In the genomic region with DNA sequence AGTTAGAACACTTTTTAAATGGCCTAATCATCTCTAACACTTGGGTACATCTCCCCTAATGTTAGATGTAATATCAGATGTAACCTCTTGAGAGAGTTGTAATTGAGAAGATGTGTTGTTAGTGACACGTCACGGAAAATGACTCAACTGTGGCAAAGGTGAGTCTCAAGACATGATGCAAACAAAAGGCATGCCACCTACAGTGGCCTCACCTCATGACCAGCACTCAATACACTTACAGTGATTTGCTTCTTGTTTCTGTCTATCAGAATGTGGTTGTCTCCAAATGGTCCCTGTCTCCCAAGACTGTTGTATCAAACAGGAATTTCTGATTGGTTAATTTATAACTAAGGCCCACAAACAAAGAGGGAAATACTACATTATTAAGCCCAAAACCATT, we compare ENCODE assay signal across 25 cellular contexts.
DNase-seq lines count a peak whose midpoint lies in the region; ATAC-seq and TF ChIP-seq lines count a peak whose summit lies in the region.
"Had no signal": no experiment of that assay in that cellular context is flagged by ENCODE, and none has a peak within 500 bp of the region (broad histone marks: within the 10 kb centered on the region; RNA-seq: fewer than 3 reads in every experiment).

No MANE protein-coding gene starts in this region.

- H3K4me1 ChIP-seq in left lung (no peaks in the 10 kb centered on the region), ascending aorta (no peaks in the 10 kb centered on the region)
- H3K4me1 ChIP-seq: pancreas, transverse colon had no signal

- intact Hi-C loops in left lung (cut with DNase I) = no loop called here
- intact Hi-C loops in ascending aorta (cut with DNase I) = no loop called here

- H3K27me3 ChIP-seq in left lung (no peaks in the 10 kb centered on the region), ascending aorta (no peaks in the 10 kb centered on the region)
- H3K27me3 ChIP-seq: pancreas, SJSA1, transverse colon had no signal

- TF ChIP-seq CTCF in choroid plexus epithelial cell (conservative IDR thresholded peaks at IDR 0.05; ENCODE audit: low read depth, low read length) (no peak), left lung (IDR thresholded peaks at IDR 0.05) (no peak), ascending aorta (IDR thresholded peaks at IDR 0.05) (no peak)

- ATAC-seq in left lung (peak; percentile 37), HG03135 (IDR thresholded peaks at IDR 0.05; ENCODE audit: unreplicated experiment) (no peak)
- ATAC-seq: left cardiac atrium, natural killer cell, pancreas, T-helper 17 cell had no signal

- H3K27ac ChIP-seq in left lung (no peak overlapping the region), ascending aorta (no peak overlapping the region)
- H3K27ac ChIP-seq: pancreas, SJSA1, transverse colon, WERI-Rb-1 had no signal

- H3K9me3 ChIP-seq in left lung (no peaks in the 10 kb centered on the region), ascending aorta (no peaks in the 10 kb centered on the region)
- H3K9me3 ChIP-seq: pancreas, SJSA1, transverse colon had no signal

- DNase-seq in HCEC 1CT = peak; percentile 19
- peak; percentile 72 for DNase-seq in M059J (ENCODE audit: low read depth)
- peak; percentile 80 for DNase-seq in choroid plexus epithelial cell (ENCODE audit: low read depth)
- DNase-seq in left lung = no peak
- no peak for DNase-seq in ascending aorta (ENCODE audit: low spot score in 2 of 2)
- DNase-seq in NCI-H446 treated with DMSO at 0.1 percent for 48 hours (lab: John Stamatoyannopoulos, UW) = no peak
- DNase-seq: activated CD4-positive, alpha-beta T cell treated with anti-CD3 and anti-CD28 coated beads, Interleukin-2, amount 50 U/mL, for 48 hours; activated naive CD4-positive, alpha-beta T cell treated with anti-CD3 and anti-CD28 coated beads for 36 hours; activated T-cell treated with anti-CD3 and anti-CD28 coated beads, Interleukin-2, amount 50 U/mL, for 24 hours; AML-193; COR-L47; endodermal cell; H7; hypothalamus; left cardiac atrium; natural killer cell; NCI-H1092 treated with DMSO at 0.1 percent for 48 hours; NCI-H2029 treated with DMSO at 0.1 percent for 48 hours; NCI-H510A treated with DMSO at 0.1 percent for 48 hours; pancreas; T-helper 17 cell; transverse colon; WERI-Rb-1 had no signal

- H3K36me3 ChIP-seq in left lung = no peaks in the 10 kb centered on the region
- H3K36me3 ChIP-seq in ascending aorta = no peaks in the 10 kb centered on the region
- H3K36me3 ChIP-seq: pancreas, SJSA1, transverse colon, WERI-Rb-1 had no signal

- H3K4me3 ChIP-seq in choroid plexus epithelial cell (ENCODE audit: low read depth, low read length) (no peak overlapping the region), left lung (no peak overlapping the region), ascending aorta (no peak overlapping the region)
- H3K4me3 ChIP-seq: pancreas, SJSA1, transverse colon had no signal

Comparison
In these comparisons a context has a peak if more than half of its experiments do, and no peak if none do; other contexts are left out.
1. DNase-seq: peak in HCEC 1CT (single experiment), M059J (single experiment) and choroid plexus epithelial cell (single experiment); none in left lung (0 of 2), ascending aorta (0 of 2) and NCI-H446 treated with DMSO at 0.1 percent for 48 hours (single experiment).